Comparison of ENCODE assay signal across 31 cellular contexts in genomic region chr5:87433945-87434344, GRCh38. TPM values are rescaled to one million over a fixed set of nuclear protein-coding genes. Genes with fewer than 3 reads are reported as not detected.
A peak's percentile ranks its signal among the peaks of the same experiment; 100 is the strongest.
DNase-seq lines count a peak whose midpoint lies in the region; ATAC-seq and TF ChIP-seq lines count a peak whose summit lies in the region.
"Had no signal": no experiment of that assay in that cellular context is flagged by ENCODE, and none has a peak within 500 bp of the region (broad histone marks: within the 10 kb centered on the region; RNA-seq: fewer than 3 reads in every experiment).

No MANE protein-coding gene starts in this region.

- H3K4me3 ChIP-seq in colonic mucosa, result no peak overlapping the region
- H3K4me3 ChIP-seq in right atrium auricular region, result no peak overlapping the region
- H3K4me3 ChIP-seq: A549; BLaER1; BLaER1 treated with 17β-estradiol and CSF1 and Interleukin-3, amounts not matched to agents 10 nM and 100 nM had no signal

- H3K27ac Mint-ChIP-seq in activated T-cell treated with anti-CD3 and anti-CD28 coated beads, Interleukin-2, amount 50 U/mL, for 72 hours, result no peak overlapping the region
- H3K27ac Mint-ChIP-seq: B cell; CD14-positive monocyte; CD4-positive, alpha-beta memory T cell; CD4-positive, alpha-beta T cell; CD4-positive, CD25-positive, alpha-beta regulatory T cell; CD8-positive, alpha-beta memory T cell; CD8-positive, alpha-beta T cell had no signal

- H3K27me3 ChIP-seq in colonic mucosa, result no peaks in the 10 kb centered on the region
- no peaks in the 10 kb centered on the region for H3K27me3 ChIP-seq in right atrium auricular region
- H3K27me3 ChIP-seq: BE2C; BLaER1; BLaER1 treated with 17β-estradiol and CSF1 and Interleukin-3, amounts not matched to agents 10 nM and 100 nM had no signal

- H3K27ac ChIP-seq in colonic mucosa (peak overlapping the region; percentile 53), right atrium auricular region (no peak overlapping the region)
- H3K27ac ChIP-seq: 22Rv1; A549; BLaER1; BLaER1 treated with 17β-estradiol and CSF1 and Interleukin-3, amounts not matched to agents 10 nM and 100 nM; C4-2B had no signal

- no peak for DNase-seq in activated T-cell treated with anti-CD3 and anti-CD28 coated beads, Interleukin-2, amount 50 U/mL, for 72 hours
- DNase-seq in activated T-cell treated with anti-CD3 and anti-CD28 coated beads for 4 hours (no peak), colonic mucosa (no peak), right atrium auricular region (ENCODE audit: low spot score) (no peak)
- DNase-seq: 8988T; ACHN; AML-193; BE2C; C1 segment of cervical spinal cord; Caco-2; Calu3; CD4-positive, alpha-beta memory T cell; CD4-positive, alpha-beta T cell; CD4-positive, CD25-positive, alpha-beta regulatory T cell; CD8-positive, alpha-beta memory T cell; CD8-positive, alpha-beta T cell; COR-L47; DMS 273 treated with DMSO at 0.1 percent for 48 hours; DMS153; DMS53; DMS79; DMS79 treated with DMSO at 0.1 percent for 48 hours; DND-41; EL had no signal

- peak; percentile 31 to 65 for ATAC-seq in activated T-cell treated with anti-CD3 and anti-CD28 coated beads, Interleukin-2, amount 50 U/mL, for 72 hours (replicated peaks in 1 of 2)
- ATAC-seq: A549; CD8-positive, alpha-beta T cell had no signal

- H3K36me3 ChIP-seq in colonic mucosa (no peaks in the 10 kb centered on the region), right atrium auricular region (no peaks in the 10 kb centered on the region)
- H3K36me3 ChIP-seq: BE2C; BLaER1; BLaER1 treated with 17β-estradiol and CSF1 and Interleukin-3, amounts not matched to agents 10 nM and 100 nM had no signal

- no peak overlapping the region for H3K9ac ChIP-seq in colonic mucosa (ENCODE audit: low read depth in 2 of 2, low read length in 2 of 2)
- H3K9ac ChIP-seq: BLaER1; BLaER1 treated with 17β-estradiol and CSF1 and Interleukin-3, amounts not matched to agents 10 nM and 100 nM had no signal

- peaks cover 0 to 2% of the 10 kb centered on the region in 2 donors for H3K36me3 Mint-ChIP-seq in activated T-cell treated with anti-CD3 and anti-CD28 coated beads, Interleukin-2, amount 50 U/mL, for 72 hours (ENCODE audit: insufficient read depth in 2 of 2)
- H3K36me3 Mint-ChIP-seq: CD14-positive monocyte; CD4-positive, alpha-beta memory T cell; CD4-positive, CD25-positive, alpha-beta regulatory T cell; CD8-positive, alpha-beta T cell had no signal

- peaks cover 18% of the 10 kb centered on the region for H3K27me3 Mint-ChIP-seq in activated T-cell treated with anti-CD3 and anti-CD28 coated beads, Interleukin-2, amount 50 U/mL, for 72 hours (ENCODE audit: low read depth)

- peaks cover 0 to 2% of the 10 kb centered on the region in 2 donors for H3K9me3 Mint-ChIP-seq in activated T-cell treated with anti-CD3 and anti-CD28 coated beads, Interleukin-2, amount 50 U/mL, for 72 hours
- H3K9me3 Mint-ChIP-seq: CD4-positive, alpha-beta T cell; CD8-positive, alpha-beta memory T cell; CD8-positive, alpha-beta T cell had no signal

- TF ChIP-seq CTCF in colonic mucosa (IDR thresholded peaks at IDR 0.05) (no peak), right atrium auricular region (IDR thresholded peaks at IDR 0.05) (no peak)

- intact Hi-C loops in colonic mucosa (cut with DNase I), result no loop called here

- no peak overlapping the region for H3K4me3 Mint-ChIP-seq in activated T-cell treated with anti-CD3 and anti-CD28 coated beads, Interleukin-2, amount 50 U/mL, for 72 hours
- H3K4me3 Mint-ChIP-seq: B cell; CD14-positive monocyte; CD4-positive, alpha-beta memory T cell; CD4-positive, alpha-beta T cell; CD4-positive, CD25-positive, alpha-beta regulatory T cell; CD8-positive, alpha-beta memory T cell; CD8-positive, alpha-beta T cell had no signal

- no peaks in the 10 kb centered on the region for H3K9me3 ChIP-seq in colonic mucosa
- H3K9me3 ChIP-seq in right atrium auricular region, result no peaks in the 10 kb centered on the region
- H3K9me3 ChIP-seq: A549; BE2C; BLaER1; BLaER1 treated with 17β-estradiol and CSF1 and Interleukin-3, amounts not matched to agents 10 nM and 100 nM; Caco-2 had no signal

- H3K4me1 Mint-ChIP-seq in activated T-cell treated with anti-CD3 and anti-CD28 coated beads, Interleukin-2, amount 50 U/mL, for 72 hours (ENCODE audit: low read depth), result peaks cover 9% of the 10 kb centered on the region
- H3K4me1 Mint-ChIP-seq: B cell; CD14-positive monocyte; CD4-positive, alpha-beta memory T cell; CD4-positive, CD25-positive, alpha-beta regulatory T cell; CD8-positive, alpha-beta memory T cell had no signal

- H3K4me1 ChIP-seq in colonic mucosa (no peaks in the 10 kb centered on the region), right atrium auricular region (no peaks in the 10 kb centered on the region)
- H3K4me1 ChIP-seq: A549; BE2C; BLaER1; BLaER1 treated with 17β-estradiol and CSF1 and Interleukin-3, amounts not matched to agents 10 nM and 100 nM; Caco-2 had no signal

RNA-seq across cellular contexts. Expression of gene CCNH, which starts 21.2 kb away (rescaled TPM):
- 10 to 100 TPM; 58.0 to 64.6 TPM for total RNA-seq in activated T-cell treated with anti-CD3 and anti-CD28 coated beads, Interleukin-2, amount 50 U/mL, for 72 hours
- total RNA-seq in colonic mucosa, result 10 to 100 TPM; 36.3 to 41.1 TPM
- 10 to 100 TPM; 37.9 to 55.6 TPM for total RNA-seq in right atrium auricular region
